1 cellular context compared by ENCODE assay signal in the genomic region with DNA sequence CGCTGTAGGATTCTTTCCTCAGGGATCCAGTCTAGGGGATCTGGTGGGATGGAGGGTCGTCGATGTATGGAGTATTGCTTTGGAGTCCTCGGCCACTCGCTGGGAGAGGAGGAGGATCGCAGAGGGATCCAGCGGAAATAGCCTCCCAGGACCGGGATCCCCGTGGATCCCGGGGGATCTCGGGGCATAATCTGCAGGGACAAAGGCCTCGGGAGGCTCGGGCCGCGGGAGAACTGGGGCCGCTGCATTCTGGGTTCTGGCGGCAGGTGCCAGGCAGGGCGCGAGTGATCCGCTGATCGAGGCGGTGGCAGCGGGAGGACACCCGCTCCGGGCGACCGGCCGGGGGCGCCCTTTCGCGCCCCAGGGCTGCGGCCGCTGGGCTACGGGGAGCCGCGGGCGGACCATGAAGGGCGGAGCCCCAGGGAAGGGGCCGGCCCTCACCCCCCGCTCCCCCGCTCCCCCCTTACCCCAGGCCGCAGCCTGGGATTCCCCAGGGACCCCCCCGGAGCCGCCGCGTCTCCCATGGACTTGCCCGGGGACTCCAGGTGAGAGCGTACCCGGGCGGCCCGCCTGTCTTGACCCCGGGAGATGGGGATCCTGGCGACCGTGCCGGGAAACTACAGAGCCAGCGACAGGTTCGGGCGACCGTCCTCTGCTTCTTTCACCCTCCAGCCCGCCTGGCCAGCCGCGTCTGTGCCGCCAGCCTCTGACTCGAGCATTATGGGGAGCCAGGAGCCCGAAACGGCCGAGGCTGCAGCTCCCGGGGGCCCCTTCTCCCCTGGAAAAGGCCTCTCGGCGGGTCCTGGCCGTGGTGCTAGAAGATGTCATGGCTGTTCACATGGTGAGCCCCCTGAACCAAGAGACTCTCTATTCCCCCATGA.
TF ChIP-seq lines count a peak whose summit lies in the region.

No MANE protein-coding gene starts in this region.

TF ChIP-seq in WTC11, 78 proteins besides CTCF, POLR2A, EP300 and RAD21 (continued from another document):
- TF ChIP-seq ERG (CRISPR knock-in tag; IDR thresholded peaks at IDR 0.05): no peak
- TF ChIP-seq E2F4 (CRISPR knock-in tag; IDR thresholded peaks at IDR 0.05; ENCODE audit: borderline replicate concordance, low read depth): no peak
- TF ChIP-seq AR (CRISPR knock-in tag; IDR thresholded peaks at IDR 0.05): no peak
